Comparison of ENCODE assay signal across 27 cellular contexts in the genomic region with DNA sequence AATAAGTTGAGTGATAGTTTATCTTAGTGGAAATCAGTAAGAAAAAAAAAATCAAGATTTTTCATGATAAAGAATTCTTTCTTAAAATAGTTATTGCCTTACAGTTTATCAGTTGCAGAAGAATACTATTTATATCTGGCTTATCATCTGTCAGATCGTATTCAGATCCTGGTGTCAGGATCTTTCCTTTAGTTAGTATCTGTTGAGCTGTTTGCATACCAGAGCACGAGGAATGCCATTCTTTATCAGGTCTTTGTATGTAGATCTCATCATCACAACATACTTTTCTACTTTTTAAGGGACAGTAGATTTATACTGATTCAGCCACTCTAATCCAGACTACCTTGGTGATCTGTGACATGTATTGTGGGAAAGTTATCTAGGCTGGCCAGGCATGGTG. TPM values are rescaled to one million over a fixed set of nuclear protein-coding genes. Genes with fewer than 3 reads are reported as not detected.
"Had no signal": no experiment of that assay in that cellular context is flagged by ENCODE, and none has a peak within 500 bp of the region (broad histone marks: within the 10 kb centered on the region; RNA-seq: fewer than 3 reads in every experiment).

No MANE protein-coding gene starts in this region.

- H3K4me3 Mint-ChIP-seq: stimulated activated effector memory CD8-positive, alpha-beta T cell treated with anti-CD3 and anti-CD28 coated beads, Interleukin-12 subunit alpha, Interleukin-12 subunit beta, amount 100 ng/mL, for 72 hours; stimulated activated memory B cell treated with anti-CD40 and anti-IgM and Interleukin-4, amounts not matched to agents 10 μg/mL and 1 μg/mL and 100 μg/mL, for 72 hours; stimulated activated naive B cell treated with anti-CD40 and anti-IgM and Interleukin-4, amounts not matched to agents 10 μg/mL and 1 μg/mL and 100 μg/mL, for 72 hours; stimulated activated naive CD8-positive, alpha-beta T cell treated with anti-CD3 and anti-CD28 coated beads, Interleukin-15, amount 100 ng/mL, for 72 hours; stimulated activated naive CD8-positive, alpha-beta T cell treated with anti-CD3 and anti-CD28 coated beads, Interleukin-15, Interleukin-2, amounts not matched to agents 100 ng/mL and 50 ng/mL, for 24 hours; type B pancreatic cell had no signal

- ATAC-seq: stimulated activated effector memory CD8-positive, alpha-beta T cell treated with anti-CD3 and anti-CD28 coated beads, Interleukin-12 subunit alpha, Interleukin-12 subunit beta, amount 100 ng/mL, for 72 hours; stimulated activated memory B cell treated with anti-CD40 and anti-IgM and Interleukin-4, amounts not matched to agents 10 μg/mL and 1 μg/mL and 100 μg/mL, for 72 hours; stimulated activated naive B cell treated with anti-CD40 and anti-IgM and Interleukin-4, amounts not matched to agents 10 μg/mL and 1 μg/mL and 100 μg/mL, for 72 hours; stimulated activated naive CD8-positive, alpha-beta T cell treated with anti-CD3 and anti-CD28 coated beads, Interleukin-15, amount 100 ng/mL, for 72 hours; stimulated activated naive CD8-positive, alpha-beta T cell treated with anti-CD3 and anti-CD28 coated beads, Interleukin-15, Interleukin-2, amounts not matched to agents 100 U/mL and 50 U/mL, for 24 hours; upper lobe of right lung had no signal

- H3K27ac Mint-ChIP-seq: stimulated activated effector memory CD8-positive, alpha-beta T cell treated with anti-CD3 and anti-CD28 coated beads, Interleukin-12 subunit alpha, Interleukin-12 subunit beta, amount 100 ng/mL, for 72 hours; stimulated activated memory B cell treated with anti-CD40 and anti-IgM and Interleukin-4, amounts not matched to agents 10 μg/mL and 1 μg/mL and 100 μg/mL, for 72 hours; stimulated activated naive B cell treated with anti-CD40 and anti-IgM and Interleukin-4, amounts not matched to agents 10 μg/mL and 1 μg/mL and 100 μg/mL, for 72 hours; stimulated activated naive CD8-positive, alpha-beta T cell treated with anti-CD3 and anti-CD28 coated beads, Interleukin-15, amount 100 ng/mL, for 72 hours; stimulated activated naive CD8-positive, alpha-beta T cell treated with anti-CD3 and anti-CD28 coated beads, Interleukin-15, Interleukin-2, amounts not matched to agents 100 ng/mL and 50 ng/mL, for 24 hours; type B pancreatic cell had no signal

- H3K9me3 Mint-ChIP-seq: stimulated activated effector memory CD8-positive, alpha-beta T cell treated with anti-CD3 and anti-CD28 coated beads, Interleukin-12 subunit alpha, Interleukin-12 subunit beta, amount 100 ng/mL, for 72 hours had no signal

- H3K27me3 ChIP-seq: stomach, suprapubic skin, testis, thyroid gland, tibial artery, tibial nerve, transverse colon, upper lobe of left lung, upper lobe of right lung, uterus, vagina had no signal

- H3K27me3 Mint-ChIP-seq: stimulated activated memory B cell treated with anti-CD40 and anti-IgM and Interleukin-4, amounts not matched to agents 10 μg/mL and 1 μg/mL and 100 μg/mL, for 72 hours; stimulated activated naive CD8-positive, alpha-beta T cell treated with anti-CD3 and anti-CD28 coated beads, Interleukin-15, amount 100 ng/mL, for 72 hours; type B pancreatic cell had no signal

- H3K4me1 Mint-ChIP-seq: stimulated activated effector memory CD8-positive, alpha-beta T cell treated with anti-CD3 and anti-CD28 coated beads, Interleukin-12 subunit alpha, Interleukin-12 subunit beta, amount 100 ng/mL, for 72 hours; stimulated activated memory B cell treated with anti-CD40 and anti-IgM and Interleukin-4, amounts not matched to agents 10 μg/mL and 1 μg/mL and 100 μg/mL, for 72 hours; stimulated activated naive B cell treated with anti-CD40 and anti-IgM and Interleukin-4, amounts not matched to agents 10 μg/mL and 1 μg/mL and 100 μg/mL, for 72 hours; stimulated activated naive CD8-positive, alpha-beta T cell treated with anti-CD3 and anti-CD28 coated beads, Interleukin-15, amount 100 ng/mL, for 72 hours had no signal

- H3K27ac ChIP-seq: stomach, suprapubic skin, testis, thoracic aorta, thyroid gland, tibial artery, tibial nerve, transverse colon, upper lobe of left lung, upper lobe of right lung, uterus, vagina had no signal

- H3K9me3 ChIP-seq: testis, thoracic aorta, thyroid gland, upper lobe of left lung, upper lobe of right lung, uterus, vagina had no signal

- DNase-seq: stimulated activated CD4-positive, alpha-beta T cell treated with anti-CD3 and anti-CD28 coated beads, Interleukin-2, amount 100 ng/mL, for 48 hours; stimulated activated CD4-positive, alpha-beta T cell treated with anti-CD3 and anti-CD28 coated beads, Interleukin-4, amount 100 ng/mL, for 1 hour; stimulated activated CD4-positive, alpha-beta T cell treated with anti-CD3 and anti-CD28 coated beads, Interleukin-4, amount 100 ng/mL, for 24 hours; stimulated activated CD4-positive, alpha-beta T cell treated with anti-CD3 and anti-CD28 coated beads, Interleukin-4, amount 100 ng/mL, for 4 hours; stimulated activated CD8-positive, alpha-beta memory T cell treated with anti-CD3 and anti-CD28 coated beads, Interleukin-4, amount 100 ng/mL, for 48 hours; stimulated activated naive B cell treated with anti-CD40 and anti-IgM and Interleukin-4, amounts not matched to agents 10 μg/mL and 1 μg/mL and 100 μg/mL, for 72 hours; stimulated activated naive CD4-positive, alpha-beta T cell; stimulated activated naive CD4-positive, alpha-beta T cell treated with Interleukin-2 at 50 U/mL for 16 hours; stimulated activated naive CD8-positive, alpha-beta T cell treated with anti-CD3 and anti-CD28 coated beads, Interleukin-15, amount 100 ng/mL, for 72 hours; stimulated activated naive CD8-positive, alpha-beta T cell treated with anti-CD3 and anti-CD28 coated beads, Interleukin-15, Interleukin-2, amounts not matched to agents 100 U/mL and 50 U/mL, for 24 hours; stomach; substantia nigra; testis; thyroid gland; tibial artery; transverse colon; upper lobe of left lung; upper lobe of right lung; uterus had no signal

- H3K4me3 ChIP-seq: stomach, suprapubic skin, testis, thoracic aorta, thyroid gland, tibial artery, tibial nerve, transverse colon, upper lobe of left lung, upper lobe of right lung, uterus, vagina had no signal

- H3K36me3 Mint-ChIP-seq: stimulated activated effector memory CD8-positive, alpha-beta T cell treated with anti-CD3 and anti-CD28 coated beads, Interleukin-12 subunit alpha, Interleukin-12 subunit beta, amount 100 ng/mL, for 72 hours; stimulated activated naive B cell treated with anti-CD40 and anti-IgM and Interleukin-4, amounts not matched to agents 10 μg/mL and 1 μg/mL and 100 μg/mL, for 72 hours; type B pancreatic cell had no signal

- H3K36me3 ChIP-seq: stomach, suprapubic skin, thoracic aorta, thyroid gland, tibial artery, transverse colon, upper lobe of left lung, upper lobe of right lung, uterus, vagina had no signal

- H3K4me1 ChIP-seq: stomach, suprapubic skin, testis, thyroid gland, tibial artery, tibial nerve, transverse colon, upper lobe of left lung, upper lobe of right lung, uterus, vagina had no signal

RNA-seq across cellular contexts. Expression of a gene that starts 12.5 kb away (rescaled TPM):
- total RNA-seq: upper lobe of right lung, vagina had no signal
